In genomic region chr1:216207154-216207553, GRCh38 we compare ENCODE assay signal across 1 cellular context.
TF ChIP-seq lines count a peak whose summit lies in the region.

No MANE protein-coding gene starts in this region.

TF ChIP-seq in HepG2, 621 proteins besides CTCF, POLR2A, EP300 and RAD21 (continued from another document):
- TF ChIP-seq ZNF280D (CRISPR knock-in tag; IDR thresholded peaks at IDR 0.05) = no peak
